ENCODE assay signal across 10 cellular contexts in the genomic region with DNA sequence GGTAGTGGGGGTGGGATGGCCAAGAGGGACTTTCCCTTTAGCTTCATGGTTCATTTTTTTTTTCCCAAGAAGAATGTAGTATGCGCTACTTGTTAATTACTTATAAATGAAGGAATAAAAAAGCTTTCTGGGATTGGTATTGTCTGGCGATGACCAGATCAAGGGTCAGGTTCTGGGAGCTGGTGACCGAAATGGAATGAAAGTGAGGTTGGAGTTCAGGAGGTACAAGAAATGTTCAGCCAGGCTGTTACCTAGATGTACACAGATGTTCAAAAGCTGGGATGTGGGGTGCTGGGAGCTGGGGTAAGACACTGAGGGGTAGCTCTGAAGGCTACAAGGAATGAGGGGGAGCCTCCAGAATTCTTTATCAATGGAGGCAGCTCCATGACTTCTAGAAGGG. TPM values are rescaled to one million over a fixed set of nuclear protein-coding genes. Genes with fewer than 3 reads are reported as not detected.
"Had no signal": no experiment of that assay in that cellular context is flagged by ENCODE, and none has a peak within 500 bp of the region (broad histone marks: within the 10 kb centered on the region; RNA-seq: fewer than 3 reads in every experiment).

No MANE protein-coding gene starts in this region.

- H2AFZ ChIP-seq: GM23338 had no signal

- H3K27ac ChIP-seq: HL-60, KMS-11 had no signal

- ATAC-seq: GM23338 had no signal

- FAIRE-seq: H1, H54 had no signal

- H3K4me3 ChIP-seq: GM23338 had no signal

- H3K27ac Mint-ChIP-seq: GM23338, H9 had no signal

- DNase-seq: H9, HCEC 1CT, IMR-90, KBM-7 had no signal

- H3K9ac ChIP-seq: KMS-11 had no signal

- H3K4me3 Mint-ChIP-seq: GM23338, H9 had no signal

- H3K9me3 Mint-ChIP-seq: GM23338, H9 had no signal

- H3K4me2 ChIP-seq: GM23338, KMS-11 had no signal

RNA-seq across cellular contexts. Expression of gene PAQR9, which starts 20.8 kb away (rescaled TPM):
- total RNA-seq: HT1080, IMR-90 had no signal
